22 cellular contexts compared by ENCODE assay signal in genomic region chr5:145511351-145511750, GRCh38.
DNase-seq lines count a peak whose midpoint lies in the region; FAIRE-seq and TF ChIP-seq lines count a peak whose summit lies in the region.
"Had no signal": no experiment of that assay in that cellular context is flagged by ENCODE, and none has a peak within 500 bp of the region (broad histone marks: within the 10 kb centered on the region; RNA-seq: fewer than 3 reads in every experiment).

No MANE protein-coding gene starts in this region.

- peak; percentile 23 for FAIRE-seq in astrocyte (lab: Jason Lieb, UNC)
- FAIRE-seq: D721Med, GM12878, H54 had no signal

- no peak overlapping the region for H3K4ac ChIP-seq in trophoblast cell (ENCODE audit: low read depth, low read length)

- no peak overlapping the region for H4K12ac ChIP-seq in trophoblast cell (ENCODE audit: low read depth, low read length)

- H3K27ac ChIP-seq in astrocyte (ENCODE audit: low read depth, low read length), result no peak overlapping the region
- H3K27ac ChIP-seq in trophoblast cell (ENCODE audit: low read depth, low read length), result no peak overlapping the region
- H3K27ac ChIP-seq: BLaER1 treated with 17β-estradiol and CSF1 and Interleukin-3, amounts not matched to agents 10 nM and 100 nM had no signal

- H3K4me2 ChIP-seq in astrocyte (ENCODE audit: low read length) (no peak overlapping the region), trophoblast cell (ENCODE audit: low read length) (no peak overlapping the region)

- H3K4me1 Mint-ChIP-seq in astrocyte (ENCODE audit: low read depth, unreplicated experiment), result peaks cover 20% of the 10 kb centered on the region
- H3K4me1 Mint-ChIP-seq: CD14-positive monocyte; CD8-positive, alpha-beta memory T cell had no signal

- H3K27ac Mint-ChIP-seq in astrocyte (ENCODE audit: unreplicated experiment), result no peak overlapping the region
- H3K27ac Mint-ChIP-seq: CD14-positive monocyte; CD4-positive, alpha-beta T cell; CD8-positive, alpha-beta memory T cell had no signal

- H3K9me3 Mint-ChIP-seq in astrocyte (ENCODE audit: unreplicated experiment), result peaks cover 11% of the 10 kb centered on the region

- no peaks in the 10 kb centered on the region for H3K27me3 Mint-ChIP-seq in astrocyte (ENCODE audit: low read depth, unreplicated experiment)
- H3K27me3 Mint-ChIP-seq: CD4-positive, alpha-beta T cell; CD8-positive, alpha-beta memory T cell had no signal

- no peak overlapping the region for H2AK5ac ChIP-seq in trophoblast cell (ENCODE audit: low read length)

- H3K9me3 ChIP-seq in astrocyte (ENCODE audit: insufficient read depth, low read depth, low read length) (no peaks in the 10 kb centered on the region), trophoblast cell (ENCODE audit: insufficient read depth, low read depth, low read length) (no peaks in the 10 kb centered on the region)
- H3K9me3 ChIP-seq: BE2C, HAP-1 had no signal

- H3K9ac ChIP-seq in astrocyte (ENCODE audit: low read length) (no peak overlapping the region), trophoblast cell (ENCODE audit: low read length) (no peak overlapping the region)
- H3K9ac ChIP-seq: BLaER1 treated with 17β-estradiol and CSF1 and Interleukin-3, amounts not matched to agents 10 nM and 100 nM had no signal

- no peak overlapping the region for H3K23ac ChIP-seq in trophoblast cell (ENCODE audit: low read length)

- H3K27me3 ChIP-seq in astrocyte (ENCODE audit: insufficient read depth, low read length), result no peaks in the 10 kb centered on the region
- H3K27me3 ChIP-seq in trophoblast cell (ENCODE audit: insufficient read depth, low read length), result no peaks in the 10 kb centered on the region
- H3K27me3 ChIP-seq: BE2C; BLaER1 treated with 17β-estradiol and CSF1 and Interleukin-3, amounts not matched to agents 10 nM and 100 nM had no signal

- no peak overlapping the region for H2BK5ac ChIP-seq in trophoblast cell (ENCODE audit: low read depth, low read length, poor library complexity)

- H3K4me1 ChIP-seq in astrocyte (ENCODE audit: insufficient read depth, low read length) (no peaks in the 10 kb centered on the region), trophoblast cell (ENCODE audit: control insufficient read depth in 1 of 2, insufficient read depth in 2 of 2, low read length in 2 of 2) (peaks cover 0 to 5% of the 10 kb centered on the region in 2 experiments)
- H3K4me1 ChIP-seq: BE2C, HAP-1 had no signal

- H3K36me3 Mint-ChIP-seq in astrocyte (ENCODE audit: low read depth, unreplicated experiment), result peaks cover 3% of the 10 kb centered on the region
- H3K36me3 Mint-ChIP-seq: CD14-positive monocyte; CD8-positive, alpha-beta memory T cell had no signal

- no peak overlapping the region for H4K8ac ChIP-seq in trophoblast cell (ENCODE audit: low read depth, low read length)

- H3K14ac ChIP-seq in trophoblast cell (ENCODE audit: low read length), result no peak overlapping the region

- no peak overlapping the region for H3K18ac ChIP-seq in trophoblast cell (ENCODE audit: low read length)

- H4K91ac ChIP-seq in trophoblast cell (ENCODE audit: low read depth, low read length), result no peak overlapping the region

- H3K4me3 Mint-ChIP-seq in astrocyte (ENCODE audit: unreplicated experiment), result no peak overlapping the region
- H3K4me3 Mint-ChIP-seq: CD14-positive monocyte; CD4-positive, alpha-beta T cell; CD8-positive, alpha-beta memory T cell had no signal

- peaks cover 3% of the 10 kb centered on the region for H3K79me1 ChIP-seq in trophoblast cell (ENCODE audit: low read length)

- H3K36me3 ChIP-seq in astrocyte (ENCODE audit: insufficient read depth, low read length) (no peaks in the 10 kb centered on the region), trophoblast cell (ENCODE audit: control insufficient read depth in 1 of 2, insufficient read depth in 2 of 2, low read length in 2 of 2) (no peaks in the 10 kb centered on the region)
- H3K36me3 ChIP-seq: BE2C; BLaER1 treated with 17β-estradiol and CSF1 and Interleukin-3, amounts not matched to agents 10 nM and 100 nM; HAP-1 had no signal

- TF ChIP-seq CTCF in AG10803 (conservative IDR thresholded peaks at IDR 0.05; ENCODE audit: low read length) (no peak), astrocyte (IDR thresholded peaks at IDR 0.05; ENCODE audit: insufficient read depth, low read depth, low read length) (no peak)

- no peak overlapping the region for H3K4me3 ChIP-seq in AG10803 (ENCODE audit: low read length)
- H3K4me3 ChIP-seq in astrocyte (ENCODE audit: insufficient read depth, low read depth, low read length), result no peak overlapping the region
- no peak overlapping the region for H3K4me3 ChIP-seq in trophoblast cell (ENCODE audit: low read depth, low read length)
- H3K4me3 ChIP-seq: BLaER1 treated with 17β-estradiol and CSF1 and Interleukin-3, amounts not matched to agents 10 nM and 100 nM; GM12878; HAP-1 had no signal

- H3K79me2 ChIP-seq in astrocyte (ENCODE audit: insufficient read depth, low read length) (no peaks in the 10 kb centered on the region), trophoblast cell (ENCODE audit: control insufficient read depth, insufficient read depth, low read length, poor library complexity) (no peaks in the 10 kb centered on the region)

- intact Hi-C loops in head of caudate nucleus (cut with DNase I), result no loop called here

- H2BK12ac ChIP-seq in trophoblast cell (ENCODE audit: low read length), result no peak overlapping the region

- no peak overlapping the region for H2AFZ ChIP-seq in astrocyte (ENCODE audit: low read depth, low read length)
- no peak overlapping the region for H2AFZ ChIP-seq in trophoblast cell (ENCODE audit: insufficient read depth, low read length, poor library complexity)

- no peak overlapping the region for H2BK120ac ChIP-seq in trophoblast cell (ENCODE audit: insufficient read depth, low read length, poor library complexity)

- WGBS in trophoblast cell (ENCODE audit: extremely low coverage, insufficient coverage, insufficient read length), result no CpG with 5 or more reads among the region's 3 CpGs

- peak; percentile 61 for DNase-seq in AG10803 (ENCODE audit: low read depth)
- peak; percentile 59 for DNase-seq in EL
- DNase-seq in astrocyte (ENCODE audit: low read depth), result no peak
- peak; percentile 76 to 92 for DNase-seq in trophoblast cell
- DNase-seq in activated T-cell treated with anti-CD3 and anti-CD28 coated beads for 4 hours, result no peak
- no peak for DNase-seq in RPMI8226
- no peak for DNase-seq in hypothalamus (lab: John Stamatoyannopoulos, UW)
- no peak for DNase-seq in head of caudate nucleus
- DNase-seq: AML-193; BE2C; CD4-positive, alpha-beta T cell; CD8-positive, alpha-beta memory T cell; DMS53; DMS79 treated with DMSO at 0.1 percent for 48 hours; GDM1; GOT3 had no signal

- H4K20me1 ChIP-seq in astrocyte (ENCODE audit: insufficient read depth, low read length), result no peaks in the 10 kb centered on the region
- H4K20me1 ChIP-seq: BLaER1 treated with 17β-estradiol and CSF1 and Interleukin-3, amounts not matched to agents 10 nM and 100 nM had no signal

Comparison
In these comparisons a context has a peak if more than half of its experiments do, and no peak if none do; other contexts are left out.
1. DNase-seq: peak in AG10803 (single experiment), EL (single experiment) and trophoblast cell (2 of 2); none in astrocyte (single experiment), activated T-cell treated with anti-CD3 and anti-CD28 coated beads for 4 hours (single experiment), RPMI8226 (single experiment), hypothalamus (0 of 51) and head of caudate nucleus (0 of 42).